In the genomic region with DNA sequence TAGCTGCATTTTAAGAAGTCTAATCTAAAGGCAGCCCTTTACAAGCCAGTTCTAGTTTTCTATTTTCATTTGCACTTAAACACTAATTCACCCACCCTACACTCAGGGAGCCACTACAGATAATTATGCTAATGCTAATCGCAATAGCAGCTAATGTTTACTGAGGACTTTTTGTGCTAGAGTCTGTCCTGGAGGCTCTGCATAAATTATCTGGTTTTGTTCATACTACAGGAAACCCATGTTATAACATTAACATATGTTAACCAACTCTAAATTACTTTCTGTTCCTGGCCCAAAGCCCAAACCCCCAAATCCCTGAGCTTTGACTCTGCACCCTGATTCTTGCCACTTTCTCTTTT, we compare ENCODE assay signal across 8 cellular contexts. TPM values are rescaled to one million over a fixed set of nuclear protein-coding genes. Genes with fewer than 3 reads are reported as not detected.
DNase-seq lines count a peak whose midpoint lies in the region; ATAC-seq, FAIRE-seq and TF ChIP-seq lines count a peak whose summit lies in the region.

No MANE protein-coding gene starts in this region.

- H3K27ac ChIP-seq in right lobe of liver (no peak overlapping the region), vagina (no peak overlapping the region)

- H3K27me3 ChIP-seq in right lobe of liver, result no peaks in the 10 kb centered on the region
- no peaks in the 10 kb centered on the region for H3K27me3 ChIP-seq in vagina

- 30% methylated on average over 1 of the region's 1 CpG for WGBS in right lobe of liver (ENCODE audit: insufficient coverage, low coverage, low lambda C conversion rate, missing lambda C conversion rate)

- H3K4me1 ChIP-seq in right lobe of liver (no peaks in the 10 kb centered on the region), vagina (no peaks in the 10 kb centered on the region)

- H3K27ac Mint-ChIP-seq in activated naive CD8-positive, alpha-beta T cell, result peak overlapping the region; percentile 74

- peak overlapping the region; percentile 91 for H3K4me3 Mint-ChIP-seq in activated naive CD8-positive, alpha-beta T cell

- H3K4me3 ChIP-seq in right lobe of liver (peak overlapping the region; percentile 23 to 60 (median 52)), vagina (peak overlapping the region; percentile 44 to 45)

- H3K4me1 Mint-ChIP-seq in activated naive CD8-positive, alpha-beta T cell (ENCODE audit: low read depth), result peaks cover 24% of the 10 kb centered on the region

- intact Hi-C loops in right lobe of liver (cut with DNase I) (no loop called here), vagina (cut with DNase I) (no loop called here)

- TF ChIP-seq CTCF in right lobe of liver (IDR thresholded peaks at IDR 0.05) (no peak), vagina (IDR thresholded peaks at IDR 0.05) (no peak), D721Med (IDR thresholded peaks at IDR 0.05; ENCODE audit: insufficient read depth, missing control alignments) (no peak)

- no peaks in the 10 kb centered on the region for H3K9me3 Mint-ChIP-seq in activated naive CD8-positive, alpha-beta T cell (ENCODE audit: low read depth)

- ATAC-seq in GM18517 (IDR thresholded peaks at IDR 0.05; ENCODE audit: unreplicated experiment) (peak; percentile 4), HG02943 (IDR thresholded peaks at IDR 0.05; ENCODE audit: low read depth, unreplicated experiment) (peak; percentile 24), right lobe of liver (peak in 3 of 4 donors; percentile 6 to 9 (median 6))

- H3K9me3 ChIP-seq in right lobe of liver (no peaks in the 10 kb centered on the region), vagina (no peaks in the 10 kb centered on the region)

- H3K27me3 Mint-ChIP-seq in activated naive CD8-positive, alpha-beta T cell, result peaks cover 1% of the 10 kb centered on the region

- H3K36me3 ChIP-seq in right lobe of liver, result no peaks in the 10 kb centered on the region
- H3K36me3 ChIP-seq in vagina, result no peaks in the 10 kb centered on the region

- FAIRE-seq in D721Med (lab: Jason Lieb, UNC), result no peak

- DNase-seq in right lobe of liver (no peak), vagina (ENCODE audit: extremely low spot score in 2 of 2) (no peak), GM19240 (ENCODE audit: insufficient read length, low spot score) (no peak), D721Med (ENCODE audit: insufficient read length, low spot score) (no peak)
- no peak for DNase-seq in activated CD8-positive, alpha-beta memory T cell treated with anti-CD3 and anti-CD28 coated beads for 24 hours

- TF ChIP-seq POLR2A in right lobe of liver (IDR thresholded peaks at IDR 0.05) (no peak), vagina (IDR thresholded peaks at IDR 0.05) (no peak)

- H3K36me3 Mint-ChIP-seq in activated naive CD8-positive, alpha-beta T cell, result no peaks in the 10 kb centered on the region

RNA-seq across cellular contexts. Expression of a gene that starts 0.5 kb away (rescaled TPM):
- 1 to 10 TPM in 5 of 6 experiments, under 1 TPM in 1; 0.55 to 1.7 (median 1.3) TPM for total RNA-seq in right lobe of liver
- 5.4 TPM for total RNA-seq in vagina
